ENCODE assay signal across 33 cellular contexts in genomic region chr16:24617502-24617901, GRCh38.
"Had no signal": no experiment of that assay in that cellular context is flagged by ENCODE, and none has a peak within 500 bp of the region (broad histone marks: within the 10 kb centered on the region; RNA-seq: fewer than 3 reads in every experiment).

No MANE protein-coding gene starts in this region.

- ATAC-seq: activated naive CD4-positive, alpha-beta T cell treated with anti-CD3 and anti-CD28 coated beads, Interleukin-2, amount 50 U/mL, for 72 hours; activated naive CD8-positive, alpha-beta T cell treated with anti-CD3 and anti-CD28 coated beads, Interleukin-2, amount 50 U/mL, for 24 hours; activated T-cell treated with anti-CD3 and anti-CD28 coated beads, Interleukin-2, amount 50 U/mL, for 4 hours; activated T-cell treated with anti-CD3 and anti-CD28 coated beads, Interleukin-2, amount 50 U/mL, for 72 hours; activated T-helper 17 cell treated with anti-CD3 and anti-CD28 coated beads, Interleukin-2, amount 50 U/mL, for 72 hours; body of pancreas had no signal

- H3K4me1 ChIP-seq: adrenal gland, ascending aorta, body of pancreas, breast epithelium had no signal

- H3K36me3 ChIP-seq: adrenal gland, ascending aorta, brain microvascular endothelial cell, breast epithelium, cardiac muscle cell had no signal

- DNase-seq: activated effector memory CD4-positive, alpha-beta T cell treated with anti-CD3 and anti-CD28 coated beads, Interleukin-2, amount 50 U/mL, for 16 hours; activated effector memory CD4-positive, alpha-beta T cell treated with Interleukin-2 at 50 U/mL for 16 hours; activated gamma-delta T cell; activated gamma-delta T cell treated with Interleukin-2 at 50 U/mL for 16 hours; activated naive CD4-positive, alpha-beta T cell; activated naive CD4-positive, alpha-beta T cell treated with anti-CD3 and anti-CD28 coated beads for 36 hours; activated naive CD4-positive, alpha-beta T cell treated with anti-CD3 and anti-CD28 coated beads, Interleukin-2, amount 10 ng/mL, durations not matched to agents 7 days and 5 days; activated naive CD4-positive, alpha-beta T cell treated with anti-CD3 and anti-CD28 coated beads, Interleukin-2, amount 50 U/mL, for 16 hours; activated naive CD4-positive, alpha-beta T cell treated with Interleukin-2 at 50 U/mL for 16 hours; activated naive CD8-positive, alpha-beta T cell treated with anti-CD3 and anti-CD28 coated beads for 36 hours; activated naive CD8-positive, alpha-beta T cell treated with anti-CD3 and anti-CD28 coated beads, Interleukin-2, amount 10 ng/mL, durations not matched to agents 7 days and 5 days; activated naive CD8-positive, alpha-beta T cell treated with anti-CD3 and anti-CD28 coated beads, Interleukin-2, amount 50 U/mL, for 24 hours; activated T-cell treated with anti-CD3 and anti-CD28 coated beads, Interleukin-2, amount 50 U/mL, for 24 hours; activated T-cell treated with anti-CD3 and anti-CD28 coated beads, Interleukin-2, amount 50 U/mL, for 4 hours; activated T-cell treated with anti-CD3 and anti-CD28 coated beads, Interleukin-2, amount 50 U/mL, for 48 hours; activated T-cell treated with anti-CD3 and anti-CD28 coated beads, Interleukin-2, amount 50 U/mL, for 72 hours; adrenal gland; amniotic stem cell; amygdala; anterior cingulate cortex; aorta; body of pancreas; brain microvascular endothelial cell; caudate nucleus; central memory CD4-positive, alpha-beta T cell; cerebellar nuclear complex had no signal

- H3K27ac ChIP-seq: adrenal gland, ascending aorta, body of pancreas, brain microvascular endothelial cell, breast epithelium, cardiac muscle cell had no signal

- H3K9me3 ChIP-seq: adrenal gland, ascending aorta, body of pancreas, breast epithelium had no signal

- FAIRE-seq: astrocyte, bronchial epithelial cell had no signal

- H3K4me3 ChIP-seq: adrenal gland, ascending aorta, body of pancreas, breast epithelium, cardiac muscle cell had no signal

- H3K27me3 ChIP-seq: adrenal gland, body of pancreas, brain microvascular endothelial cell, breast epithelium, cardiac muscle cell had no signal
